8 cellular contexts compared by ENCODE assay signal in the genomic region with DNA sequence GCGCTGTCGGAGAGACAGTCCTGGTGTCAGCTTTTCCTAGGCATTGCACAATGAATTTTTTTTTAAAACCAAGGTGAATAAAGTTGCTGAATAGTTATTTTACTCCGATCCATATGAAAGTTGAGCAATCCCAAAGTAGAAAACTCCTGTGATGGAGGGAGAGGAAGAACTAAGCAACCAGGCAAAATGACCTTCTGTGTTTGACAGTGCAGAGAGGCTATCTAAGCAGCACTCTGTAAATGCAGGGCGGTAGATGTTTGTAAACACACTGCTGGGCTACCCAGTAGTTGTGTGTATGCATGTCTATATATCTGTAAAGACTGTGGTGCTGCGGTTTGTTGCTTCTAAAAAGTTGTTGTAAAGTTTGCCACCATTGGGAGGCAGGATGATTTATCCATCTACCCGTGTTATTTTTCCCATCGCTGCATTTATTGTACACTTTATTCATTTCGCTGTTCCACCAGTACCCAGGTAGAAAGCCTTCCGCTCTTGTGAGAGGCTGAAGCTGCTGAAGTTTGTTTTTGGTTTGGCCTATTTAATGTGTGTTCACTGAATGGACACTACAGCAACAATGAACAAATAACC. TPM values are rescaled to one million over a fixed set of nuclear protein-coding genes. Genes with fewer than 3 reads are reported as not detected.
DNase-seq lines count a peak whose midpoint lies in the region; ATAC-seq and TF ChIP-seq lines count a peak whose summit lies in the region.

No MANE protein-coding gene starts in this region.

- no peaks in the 10 kb centered on the region for H3K36me3 Mint-ChIP-seq in memory B cell

- H3K27ac ChIP-seq in BLaER1 = peak overlapping the region; percentile 100
- no peak overlapping the region for H3K27ac ChIP-seq in SJCRH30
- H3K27ac ChIP-seq in upper lobe of left lung = peak overlapping the region; percentile 94 to 97 (median 96)

- TF ChIP-seq EP300 in upper lobe of left lung (IDR thresholded peaks at IDR 0.05) = no peak

- H3K4me2 ChIP-seq in BLaER1 = peak overlapping the region; percentile 83

- H3K9me3 ChIP-seq in BLaER1 (no peaks in the 10 kb centered on the region), SJCRH30 (replicated peaks) (no peaks in the 10 kb centered on the region), upper lobe of left lung (no peaks in the 10 kb centered on the region)

- peaks cover 28% of the 10 kb centered on the region for H3K4me1 Mint-ChIP-seq in memory B cell

- peaks cover 23% of the 10 kb centered on the region; the same call in 1 of the 2 replicates for H4K20me1 ChIP-seq in BLaER1

- WGBS in upper lobe of left lung, 2 donors = 2 to 3% methylated on average over 9 of the region's 9 CpGs

- H3K36me3 ChIP-seq in BLaER1 = no peaks in the 10 kb centered on the region
- no peaks in the 10 kb centered on the region for H3K36me3 ChIP-seq in SJCRH30
- H3K36me3 ChIP-seq in upper lobe of left lung = no peaks in the 10 kb centered on the region

- TF ChIP-seq CTCF in HFF-Myc (IDR thresholded peaks at IDR 0.05; ENCODE audit: low read depth, low read length, missing control alignments) (no peak), upper lobe of left lung (IDR thresholded peaks at IDR 0.05) (no peak)

- no peaks in the 10 kb centered on the region for H3K27me3 Mint-ChIP-seq in memory B cell

- ATAC-seq in memory B cell (ENCODE audit: low read depth) (peak; percentile 14), upper lobe of left lung (ENCODE audit: low FRiP score in 2 of 2) (no peak), GM18511 (IDR thresholded peaks at IDR 0.05; ENCODE audit: unreplicated experiment) (no peak), HG02840 (IDR thresholded peaks at IDR 0.05; ENCODE audit: low FRiP score, unreplicated experiment) (no peak)

- peak overlapping the region; percentile 100 for H3K9ac ChIP-seq in BLaER1

- peak in 1 of 4 donors; percentile 38 for TF ChIP-seq POLR2A in upper lobe of left lung (IDR thresholded peaks at IDR 0.05)

- no peaks in the 10 kb centered on the region for H3K9me3 Mint-ChIP-seq in memory B cell

- peak overlapping the region; percentile 83 for H3K4me3 ChIP-seq in BLaER1
- H3K4me3 ChIP-seq in HFF-Myc (replicated peaks; ENCODE audit: low read depth, low read length) = peak overlapping the region; percentile 83
- peak overlapping the region; percentile 88 for H3K4me3 ChIP-seq in SJCRH30
- peak overlapping the region; percentile 64 to 89 (median 72) for H3K4me3 ChIP-seq in upper lobe of left lung

- H3K4me1 ChIP-seq in BLaER1 (peaks cover 40% of the 10 kb centered on the region), SJCRH30 (peaks cover 4% of the 10 kb centered on the region; the same call in 1 of the 2 replicates), upper lobe of left lung (peaks cover 29 to 49% (median 35%) of the 10 kb centered on the region in 4 donors)

- no peaks in the 10 kb centered on the region for H3K27me3 ChIP-seq in BLaER1
- no peaks in the 10 kb centered on the region for H3K27me3 ChIP-seq in SJCRH30
- H3K27me3 ChIP-seq in upper lobe of left lung = no peaks in the 10 kb centered on the region

- H3K4me3 Mint-ChIP-seq in memory B cell = peak overlapping the region; percentile 98

- peak overlapping the region; percentile 98 for H3K27ac Mint-ChIP-seq in memory B cell

- DNase-seq in HFF-Myc (ENCODE audit: extremely low read depth, low read depth) (no peak), SJCRH30 (peak in 1 of 2 experiments; percentile 26), dermis microvascular lymphatic vessel endothelial cell (ENCODE audit: low read depth in 2 of 2) (peak; percentile 25 to 53), memory B cell (ENCODE audit: low spot score in 2 of 2) (peak in 1 of 2 donors; percentile 19), upper lobe of left lung (peak in 1 of 2 donors; percentile 32)

RNA-seq across cellular contexts. Expression of gene ETV6, which starts 1.3 kb away (rescaled TPM):
- total RNA-seq in SJCRH30 (2014; rRNA removed; shearing (Covaris generic)) = 5.1 and 5.6 TPM in 2 replicates
- 7.3 and 9.0 TPM in 2 replicates for total RNA-seq in dermis microvascular lymphatic vessel endothelial cell
- total RNA-seq in upper lobe of left lung = 10 to 100 TPM; 22.2 to 93.2 (median 37.5) TPM
